In genomic region chr16:3099732-3100499, GRCh38 we compare ENCODE assay signal across 8 cellular contexts. TPM values are rescaled to one million over a fixed set of nuclear protein-coding genes. Genes with fewer than 3 reads are reported as not detected.
DNase-seq lines count a peak whose midpoint lies in the region; ATAC-seq and TF ChIP-seq lines count a peak whose summit lies in the region.

No MANE protein-coding gene starts in this region.

- no peaks in the 10 kb centered on the region for H3K36me3 Mint-ChIP-seq in activated B cell treated with CpG ODN at 0.5 μM for 24 hours (ENCODE audit: low read depth)

- peak overlapping the region; percentile 16 for H3K4me2 ChIP-seq in mammary epithelial cell (ENCODE audit: insufficient read depth, low read depth, low read length)

- POLR2A ChIA-PET in activated B cell treated with CpG ODN at 0.5 μM for 24 hours (lab: Charles Lee) = interaction anchor here (0.7 to 4.9 kb wide), 8 partner anchors 29 to 847 kb away, joined by 3 to 34 read pairs (median 9); partner anchors contain the start of genes HCFC1R1, THOC6 and ZNF213

- no peak overlapping the region for H3K9ac ChIP-seq in mammary epithelial cell (ENCODE audit: insufficient read depth, low read length)

- peak overlapping the region; percentile 32 for H3K27ac Mint-ChIP-seq in activated B cell treated with CpG ODN at 0.5 μM for 24 hours

- ATAC-seq in HG02588 (IDR thresholded peaks at IDR 0.05; ENCODE audit: unreplicated experiment) (peak; percentile 66), activated B cell treated with CpG ODN at 0.5 μM for 24 hours (ENCODE audit: low read depth) (peak; percentile 85), GM19467 (IDR thresholded peaks at IDR 0.05; ENCODE audit: unreplicated experiment) (no peak)

- H3K27me3 ChIP-seq in mammary epithelial cell (ENCODE audit: insufficient read depth, low read length) = no peaks in the 10 kb centered on the region

- H3K36me3 ChIP-seq in mammary epithelial cell (ENCODE audit: insufficient read depth, low read length) = no peaks in the 10 kb centered on the region

- peak; percentile 83 for DNase-seq in DMS153 treated with DMSO at 0.1 percent for 48 hours (lab: John Stamatoyannopoulos, UW; ENCODE audit: unreplicated experiment)
- DNase-seq in NCI-H2107 treated with DMSO at 0.1 percent for 48 hours (lab: John Stamatoyannopoulos, UW; ENCODE audit: unreplicated experiment) = peak; percentile 34
- peak; percentile 76 for DNase-seq in activated B cell treated with CpG ODN at 0.5 μM for 24 hours
- DNase-seq in mammary epithelial cell = peak; percentile 83
- DNase-seq in inferior parietal cortex (ENCODE audit: extremely low spot score) = peak; percentile 42
- peak; percentile 97 for DNase-seq in stimulated activated CD4-positive, alpha-beta T cell treated with anti-CD3 and anti-CD28 coated beads, Interleukin-15, amount 100 ng/mL, for 24 hours

- H3K27me3 Mint-ChIP-seq in activated B cell treated with CpG ODN at 0.5 μM for 24 hours = no peaks in the 10 kb centered on the region

- WGBS in mammary epithelial cell (ENCODE audit: low coverage, missing lambda C conversion rate) = 25% methylated on average over 16 of the region's 39 CpGs

- dilution Hi-C loops in mammary epithelial cell (cut with HindIII; ENCODE audit: low sequenced_read_pairs) = loop anchor here (5.0 kb wide), 2 partner anchors 52 to 53 kb away; partner anchors contain the start of gene MMP25

- in situ Hi-C loops in mammary epithelial cell (cut with MboI; ENCODE audit: low sequenced_read_pairs in 2 of 2) = no loop called here

- H3K4me1 Mint-ChIP-seq in activated B cell treated with CpG ODN at 0.5 μM for 24 hours = peaks cover 37% of the 10 kb centered on the region

- H3K79me2 ChIP-seq in mammary epithelial cell (ENCODE audit: insufficient read depth, low read length) = no peaks in the 10 kb centered on the region

- no peaks in the 10 kb centered on the region for H3K9me3 Mint-ChIP-seq in activated B cell treated with CpG ODN at 0.5 μM for 24 hours

- H3K4me3 ChIP-seq in mammary epithelial cell (replicated peaks in 1 of 3; ENCODE audit: insufficient read depth in 1 of 3, low read depth in 2 of 3, low read length in 3 of 3) = peak overlapping the region in 1 of 3 experiments; percentile 19

- peaks cover 4% of the 10 kb centered on the region for H3K4me1 ChIP-seq in mammary epithelial cell (ENCODE audit: insufficient read depth, low read length)

- no peaks in the 10 kb centered on the region for H4K20me1 ChIP-seq in mammary epithelial cell (ENCODE audit: insufficient read depth, low read length)

- BruUV-seq in mammary epithelial cell (replicated peaks; lab: Mats Ljungman, UMichigan) = no TSS peak

- no peaks in the 10 kb centered on the region for H3K9me3 ChIP-seq in mammary epithelial cell (replicated peaks; ENCODE audit: insufficient read depth, low read length)

- peak overlapping the region; percentile 79 for H3K4me3 Mint-ChIP-seq in activated B cell treated with CpG ODN at 0.5 μM for 24 hours

- intact Hi-C loops in activated B cell treated with CpG ODN at 0.5 μM for 24 hours (cut with micrococcal nuclease) (loop anchor here (1.0 to 5.0 kb wide), 4 partner anchors 29 to 401 kb away; partner anchors contain the start of genes CLUAP1, HCFC1R1, THOC6 and TNFRSF12A), mammary epithelial cell (cut with micrococcal nuclease) (loop anchor here (1.0 kb wide), 1 partner anchor 34 kb away; no protein-coding TSS in a partner anchor)

- CTCF ChIA-PET in activated B cell treated with CpG ODN at 0.5 μM for 24 hours (lab: Charles Lee) = interaction anchor here (1.2 to 1.3 kb wide), 2 partner anchors 29 to 31 kb away, joined by 3 to 8 read pairs; no protein-coding TSS in a partner anchor
- CTCF ChIA-PET in mammary epithelial cell (lab: Charles Lee; ENCODE audit: low non-redundant PET) = no interaction called here

- no peak overlapping the region for H3K27ac ChIP-seq in mammary epithelial cell (ENCODE audit: insufficient read depth, low read depth, low read length)

- H2AFZ ChIP-seq in mammary epithelial cell (ENCODE audit: low read depth, low read length) = peak overlapping the region; percentile 83

- no peak for TF ChIP-seq CTCF in activated B cell treated with CpG ODN at 0.5 μM for 24 hours (IDR thresholded peaks at IDR 0.05)
- no peak for TF ChIP-seq CTCF in mammary epithelial cell (conservative IDR thresholded peaks at IDR 0.05 in 1 of 2, IDR thresholded peaks at IDR 0.05 in 1 of 2; ENCODE audit: extremely low read depth in 1 of 2, insufficient read depth in 1 of 2, low read depth in 1 of 2, low read length in 2 of 2)

RNA-seq across cellular contexts. Expression of gene ZSCAN10, which starts 0.8 kb away (rescaled TPM):
- not detected in 2 replicates for total RNA-seq in activated B cell treated with CpG ODN at 0.5 μM for 24 hours
- total RNA-seq in mammary epithelial cell = not detected
- polyA plus RNA-seq in mammary epithelial cell = not detected
- not detected for polyA minus RNA-seq in mammary epithelial cell

RNA-seq across cellular contexts. Expression of gene ZNF205, which starts 12.5 kb away (rescaled TPM):
- total RNA-seq in activated B cell treated with CpG ODN at 0.5 μM for 24 hours (not detected in 2 replicates), mammary epithelial cell (10 to 100 TPM; 14.8 to 19.2 TPM)
- 9.8 TPM for polyA plus RNA-seq in mammary epithelial cell
- polyA minus RNA-seq in mammary epithelial cell = 6.7 TPM

RNA-seq across cellular contexts. Expression of gene IL32, which starts 34.5 kb away (rescaled TPM):
- 3.0 and 3.4 TPM in 2 replicates for total RNA-seq in activated B cell treated with CpG ODN at 0.5 μM for 24 hours
- 10 to 100 TPM in 1 of 2 donors, 1 to 10 TPM in 1; 1.5 to 25.2 TPM for total RNA-seq in mammary epithelial cell
- polyA plus RNA-seq in mammary epithelial cell = 8.4 TPM
- polyA minus RNA-seq in mammary epithelial cell = 46.4 TPM

RNA-seq across cellular contexts. Expression of gene ZNF213, which starts 34.9 kb away (rescaled TPM):
- total RNA-seq in activated B cell treated with CpG ODN at 0.5 μM for 24 hours = 5.6 and 5.7 TPM in 2 replicates
- 10 to 100 TPM in 1 of 2 donors, 1 to 10 TPM in 1; 7.7 to 10.8 TPM for total RNA-seq in mammary epithelial cell
- 0.78 TPM for polyA plus RNA-seq in mammary epithelial cell
- polyA minus RNA-seq in mammary epithelial cell = 6.5 TPM

RNA-seq across cellular contexts. Expression of gene MMP25, which starts 53.6 kb away (rescaled TPM):
- total RNA-seq in activated B cell treated with CpG ODN at 0.5 μM for 24 hours = 0.13 and 0.34 TPM in 2 replicates
- total RNA-seq in mammary epithelial cell = under 1 TPM; 0.50 to 0.54 TPM
- polyA plus RNA-seq in mammary epithelial cell = 0.20 TPM
- not detected for polyA minus RNA-seq in mammary epithelial cell

Comparison
In these comparisons a context has a peak if more than half of its experiments do, and no peak if none do; other contexts are left out.
1. DNase-seq: peak in every context shown above with its lines; median percentile 97 in stimulated activated CD4-positive, alpha-beta T cell treated with anti-CD3 and anti-CD28 coated beads, Interleukin-15, amount 100 ng/mL, for 24 hours; 83 in DMS153 treated with DMSO at 0.1 percent for 48 hours; 83 in mammary epithelial cell; 76 in activated B cell treated with CpG ODN at 0.5 μM for 24 hours; 42 in inferior parietal cortex; 34 in NCI-H2107 treated with DMSO at 0.1 percent for 48 hours.
2. RNA of gene ZNF205, which starts 12.5 kb away (total RNA-seq): 14.8 to 19.2 TPM in mammary epithelial cell; not detected in activated B cell treated with CpG ODN at 0.5 μM for 24 hours; every median in the first group is over 10 times any median in the second.